In genomic region chr12:111298583-111299436, GRCh38 we compare ENCODE assay signal across 8 cellular contexts.
DNase-seq lines count a peak whose midpoint lies in the region; ATAC-seq and TF ChIP-seq lines count a peak whose summit lies in the region.

No MANE protein-coding gene starts in this region.

- H4K20me1 ChIP-seq in mammary epithelial cell (ENCODE audit: insufficient read depth, low read length) = no peaks in the 10 kb centered on the region

- BruUV-seq in mammary epithelial cell (replicated peaks; lab: Mats Ljungman, UMichigan) = no TSS peak

- H3K4me3 ChIP-seq in GM06990 (replicated peaks; ENCODE audit: low read depth, low read length) (no peak overlapping the region), LNCaP clone FGC (ENCODE audit: low read depth, low read length) (no peak overlapping the region), mammary epithelial cell (replicated peaks in 1 of 3; ENCODE audit: insufficient read depth in 1 of 3, low read depth in 2 of 3, low read length in 3 of 3) (no peak overlapping the region)

- 60% methylated on average over 10 of the region's 14 CpGs for WGBS in mammary epithelial cell (ENCODE audit: low coverage, missing lambda C conversion rate)

- H2AFZ ChIP-seq in mammary epithelial cell (ENCODE audit: low read depth, low read length) = no peak overlapping the region

- peaks cover 2% of the 10 kb centered on the region for H3K9me3 ChIP-seq in mammary epithelial cell (replicated peaks; ENCODE audit: insufficient read depth, low read length)

- intact Hi-C loops in mammary epithelial cell (cut with micrococcal nuclease) = loop anchor here (1.0 to 2.0 kb wide), 4 partner anchors 33 to 405 kb away; no protein-coding TSS in a partner anchor

- H3K36me3 ChIP-seq in GM06990 (ENCODE audit: control insufficient read depth, insufficient read depth, low read length) (no peaks in the 10 kb centered on the region), mammary epithelial cell (ENCODE audit: insufficient read depth, low read length) (no peaks in the 10 kb centered on the region)

- CTCF ChIA-PET in mammary epithelial cell (lab: Charles Lee; ENCODE audit: low non-redundant PET) = interaction anchor here (0.5 to 0.7 kb wide), 2 partner anchors 16 to 24 kb away, joined by 3 to 11 read pairs; no protein-coding TSS in a partner anchor

- H3K9ac ChIP-seq in mammary epithelial cell (ENCODE audit: insufficient read depth, low read length) = no peak overlapping the region

- ATAC-seq in GM19397 (IDR thresholded peaks at IDR 0.05; ENCODE audit: unreplicated experiment) (no peak), HG02852 (IDR thresholded peaks at IDR 0.05; ENCODE audit: unreplicated experiment) (no peak)

- no peaks in the 10 kb centered on the region for H3K4me1 ChIP-seq in mammary epithelial cell (ENCODE audit: insufficient read depth, low read length)

- TF ChIP-seq CTCF in GM06990 (IDR thresholded peaks at IDR 0.05; ENCODE audit: insufficient read depth, low read length, poor library complexity, severe bottlenecking) (peak; percentile 87), LNCaP clone FGC (IDR thresholded peaks at IDR 0.05; ENCODE audit: control insufficient read depth, extremely low read depth, insufficient read depth) (peak; percentile 81), mammary epithelial cell (conservative IDR thresholded peaks at IDR 0.05 in 1 of 2, IDR thresholded peaks at IDR 0.05 in 1 of 2; ENCODE audit: extremely low read depth in 1 of 2, insufficient read depth in 1 of 2, low read depth in 1 of 2, low read length in 2 of 2) (peak; percentile 72 to 85)

- no peak overlapping the region for H3K27ac ChIP-seq in mammary epithelial cell (ENCODE audit: insufficient read depth, low read depth, low read length)

- dilution Hi-C loops in mammary epithelial cell (cut with HindIII; ENCODE audit: low sequenced_read_pairs) = no loop called here

- DNase-seq in GM06990 (ENCODE audit: extremely low read depth, insufficient read length) (no peak), LNCaP clone FGC (ENCODE audit: low read depth) (no peak), UCSD-AML1 (lab: John Stamatoyannopoulos, UW; ENCODE audit: unreplicated experiment) (peak; percentile 47), mammary epithelial cell (peak; percentile 22), left kidney (ENCODE audit: low read depth, low spot score) (peak; percentile 89)
- DNase-seq in stimulated activated CD4-positive, alpha-beta T cell treated with anti-CD3 and anti-CD28 coated beads, TNF-alpha, amount 100 ng/mL, for 24 hours (ENCODE audit: low read depth in 3 of 3) = peak; percentile 13 to 47 (median 21)

- H3K27me3 ChIP-seq in GM06990 (replicated peaks; ENCODE audit: control insufficient read depth, insufficient read depth, low read length) = no peaks in the 10 kb centered on the region
- no peaks in the 10 kb centered on the region for H3K27me3 ChIP-seq in mammary epithelial cell (ENCODE audit: insufficient read depth, low read length)

- no peak overlapping the region for H3K4me2 ChIP-seq in mammary epithelial cell (ENCODE audit: insufficient read depth, low read depth, low read length)

- in situ Hi-C loops in mammary epithelial cell (cut with MboI; ENCODE audit: low sequenced_read_pairs in 2 of 2) = loop anchor here in 1 of 2 donors (10.0 kb wide), 1 partner anchor 274 kb away; no protein-coding TSS in a partner anchor

- H3K79me2 ChIP-seq in mammary epithelial cell (ENCODE audit: insufficient read depth, low read length) = no peaks in the 10 kb centered on the region

Comparison
In these comparisons a context has a peak if more than half of its experiments do, and no peak if none do; other contexts are left out.
1. DNase-seq: peak in UCSD-AML1 (single experiment), mammary epithelial cell (single experiment), left kidney (single experiment) and stimulated activated CD4-positive, alpha-beta T cell treated with anti-CD3 and anti-CD28 coated beads, TNF-alpha, amount 100 ng/mL, for 24 hours (3 of 3); none in GM06990 (single experiment) and LNCaP clone FGC (single experiment).
2. Peak in every context shown above with its lines, with median percentiles within 50 percentile points of each other: CTCF ChIP-seq.